ENCODE assay signal across 1 cellular context in the genomic region with DNA sequence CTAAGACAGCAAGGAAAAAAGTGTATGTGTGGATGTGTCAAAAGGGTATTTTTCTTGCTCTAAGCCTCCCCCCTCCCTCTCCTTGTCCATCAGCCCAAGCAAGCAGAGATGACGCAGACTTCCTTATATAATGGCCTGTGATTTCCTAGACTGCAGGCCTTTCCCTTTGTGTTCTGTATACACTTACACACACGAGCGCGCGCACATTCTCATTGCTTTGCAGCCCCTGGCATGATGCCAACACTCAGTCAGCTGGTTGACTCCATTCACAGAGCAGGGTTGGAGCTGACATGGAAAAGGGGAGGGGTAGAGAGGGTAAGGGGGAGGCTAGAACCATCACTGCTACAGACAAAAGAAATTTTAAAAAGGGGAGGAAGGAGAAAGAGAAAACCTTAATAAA.
TF ChIP-seq lines count a peak whose summit lies in the region.

No MANE protein-coding gene starts in this region.

TF ChIP-seq in IMR-90, 13 proteins besides CTCF, POLR2A, EP300 and RAD21:
- TF ChIP-seq MAFK (IDR thresholded peaks at IDR 0.05; ENCODE audit: low read depth, low read length) (no peak), RCOR1 (IDR thresholded peaks at IDR 0.05; ENCODE audit: insufficient replicate concordance, low read length) (no peak), FOS (IDR thresholded peaks at IDR 0.05; ENCODE audit: low read depth, low read length) (no peak), NFE2L2 (IDR thresholded peaks at IDR 0.05; ENCODE audit: low read depth, low read length) (no peak), CEBPB (IDR thresholded peaks at IDR 0.05; ENCODE audit: low read depth, low read length) (0 out of 2 replicates have a peak, but pooled peaks have one; percentile 21), BHLHE40 (IDR thresholded peaks at IDR 0.05; ENCODE audit: low read depth, low read length) (peak; percentile 49; the same call in 1 of the 2 replicates), MXI1 (IDR thresholded peaks at IDR 0.05; ENCODE audit: borderline replicate concordance, low read depth, low read length) (peak; percentile 53; the same call in 1 of the 2 replicates), USF2 (IDR thresholded peaks at IDR 0.05; ENCODE audit: low read depth, low read length) (peak; percentile 70), SMC3 (IDR thresholded peaks at IDR 0.05; ENCODE audit: low read depth, low read length) (no peak), MAZ (IDR thresholded peaks at IDR 0.05; ENCODE audit: borderline replicate concordance, low read depth, low read length) (peak; percentile 84), ELK1 (IDR thresholded peaks at IDR 0.05; ENCODE audit: borderline replicate concordance, low read depth, low read length) (no peak), CHD1 (IDR thresholded peaks at IDR 0.05; ENCODE audit: low read depth, low read length) (no peak), RFX5 (IDR thresholded peaks at IDR 0.05; ENCODE audit: low read depth, low read length) (no peak)
